In the genomic region with DNA sequence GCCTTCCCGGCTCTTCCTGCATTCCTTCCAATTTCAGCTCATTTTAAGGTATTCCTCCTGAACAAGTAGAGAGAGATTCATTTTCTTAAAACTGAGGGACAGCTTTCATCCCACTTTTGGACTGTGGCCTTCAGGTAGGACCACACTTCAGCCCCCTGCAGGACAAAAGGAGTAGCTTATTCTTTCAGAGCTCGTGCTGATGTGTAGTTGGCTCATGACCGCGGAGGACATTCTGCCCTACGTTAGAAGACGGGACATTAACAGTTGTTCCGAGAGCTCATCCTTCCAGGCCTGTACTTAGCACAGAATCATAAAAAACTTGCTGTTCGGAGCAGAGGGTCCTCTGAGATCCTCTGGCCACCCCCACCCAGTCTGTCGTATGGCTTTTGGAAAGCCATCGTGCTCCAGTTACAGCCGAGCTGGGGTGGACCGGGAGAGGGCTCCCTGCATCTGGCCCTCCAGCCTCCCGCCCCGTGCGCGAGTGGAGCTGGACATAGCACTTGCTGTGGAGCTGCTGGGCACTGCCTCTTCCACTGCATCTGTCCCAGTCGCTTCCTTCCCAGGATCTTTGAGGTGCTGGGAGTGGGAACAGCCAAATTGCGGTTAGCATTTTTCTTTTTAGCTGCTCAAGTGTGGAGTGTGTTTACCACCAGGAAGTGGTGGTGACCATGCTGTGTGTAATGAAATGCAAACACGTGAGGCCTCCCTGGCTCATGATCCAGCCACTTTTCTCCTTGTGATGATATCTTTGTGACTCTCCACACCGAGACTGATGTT, we compare ENCODE assay signal across 16 cellular contexts.
DNase-seq lines count a peak whose midpoint lies in the region; ATAC-seq and TF ChIP-seq lines count a peak whose summit lies in the region.
"Had no signal": no experiment of that assay in that cellular context is flagged by ENCODE, and none has a peak within 500 bp of the region (broad histone marks: within the 10 kb centered on the region; RNA-seq: fewer than 3 reads in every experiment).

No MANE protein-coding gene starts in this region.

- ATAC-seq in HG02610 (IDR thresholded peaks at IDR 0.05; ENCODE audit: unreplicated experiment), result no peak
- ATAC-seq: effector memory CD8-positive, alpha-beta T cell; GM12878 had no signal

- TF ChIP-seq CTCF in LNCAP (IDR thresholded peaks at IDR 0.05), result peak; percentile 14; the same call in 1 of the 2 replicates
- peak; percentile 22 for TF ChIP-seq CTCF in epithelial cell of proximal tubule (conservative IDR thresholded peaks at IDR 0.05; ENCODE audit: low read depth, low read length)
- TF ChIP-seq CTCF in sigmoid colon (IDR thresholded peaks at IDR 0.05), result no peak

- no peaks in the 10 kb centered on the region for H3K9me3 Mint-ChIP-seq in activated CD4-positive, alpha-beta T cell treated with anti-CD3 and anti-CD28 coated beads, Interleukin-2, amount 10 ng/mL, durations not matched to agents 24 days and 14 days
- H3K9me3 Mint-ChIP-seq: activated naive CD4-positive, alpha-beta T cell treated with anti-CD3 and anti-CD28 coated beads, Interleukin-2, amount 50 U/mL, for 24 hours; effector memory CD8-positive, alpha-beta T cell; IgD-negative memory B cell; naive B cell had no signal

- peaks cover 0 to 8% (median 0%) of the 10 kb centered on the region in 4 donors for H3K4me1 ChIP-seq in sigmoid colon
- H3K4me1 ChIP-seq in SJCRH30, result no peaks in the 10 kb centered on the region

- DNase-seq in activated CD4-positive, alpha-beta T cell treated with anti-CD3 and anti-CD28 coated beads, Interleukin-2, amount 10 ng/mL, durations not matched to agents 24 days and 14 days, result no peak
- DNase-seq in activated CD4-positive, alpha-beta T cell treated with anti-CD3 and anti-CD28 coated beads, Interleukin-2, amount 50 U/mL, for 4 hours, result no peak
- DNase-seq in epithelial cell of proximal tubule (ENCODE audit: low read depth) (no peak), sigmoid colon (peak; percentile 43), SHP77 (lab: John Stamatoyannopoulos, UW) (no peak), SJCRH30 (no peak)
- DNase-seq: activated CD4-positive, alpha-beta T cell treated with anti-CD3 and anti-CD28 coated beads for 48 hours; effector memory CD8-positive, alpha-beta T cell; naive B cell; stimulated activated CD4-positive, alpha-beta T cell treated with anti-CD3 and anti-CD28 coated beads, Interleukin-2, amount 100 ng/mL, for 24 hours had no signal

- no peak overlapping the region for H3K4me3 Mint-ChIP-seq in activated CD4-positive, alpha-beta T cell treated with anti-CD3 and anti-CD28 coated beads, Interleukin-2, amount 10 ng/mL, durations not matched to agents 24 days and 14 days
- H3K4me3 Mint-ChIP-seq: activated naive CD4-positive, alpha-beta T cell treated with anti-CD3 and anti-CD28 coated beads, Interleukin-2, amount 50 U/mL, for 24 hours; effector memory CD8-positive, alpha-beta T cell; IgD-negative memory B cell; naive B cell had no signal

- peak overlapping the region; percentile 7 for H3K27ac Mint-ChIP-seq in activated CD4-positive, alpha-beta T cell treated with anti-CD3 and anti-CD28 coated beads, Interleukin-2, amount 10 ng/mL, durations not matched to agents 24 days and 14 days
- H3K27ac Mint-ChIP-seq: activated naive CD4-positive, alpha-beta T cell treated with anti-CD3 and anti-CD28 coated beads, Interleukin-2, amount 50 U/mL, for 24 hours had no signal

- no peak for TF ChIP-seq POLR2A in sigmoid colon (IDR thresholded peaks at IDR 0.05)

- H3K36me3 ChIP-seq in sigmoid colon, result peaks cover 0 to 7% (median 1%) of the 10 kb centered on the region in 4 donors
- H3K36me3 ChIP-seq in SJCRH30, result no peaks in the 10 kb centered on the region

- no peak for TF ChIP-seq EP300 in sigmoid colon (IDR thresholded peaks at IDR 0.05)

- no peaks in the 10 kb centered on the region for H3K27me3 Mint-ChIP-seq in activated CD4-positive, alpha-beta T cell treated with anti-CD3 and anti-CD28 coated beads, Interleukin-2, amount 10 ng/mL, durations not matched to agents 24 days and 14 days
- H3K27me3 Mint-ChIP-seq: activated naive CD4-positive, alpha-beta T cell treated with anti-CD3 and anti-CD28 coated beads, Interleukin-2, amount 50 U/mL, for 24 hours; effector memory CD8-positive, alpha-beta T cell; IgD-negative memory B cell; naive B cell had no signal

- no peaks in the 10 kb centered on the region for H3K4me1 Mint-ChIP-seq in activated CD4-positive, alpha-beta T cell treated with anti-CD3 and anti-CD28 coated beads, Interleukin-2, amount 10 ng/mL, durations not matched to agents 24 days and 14 days

- peaks cover 5% of the 10 kb centered on the region for H3K36me3 Mint-ChIP-seq in activated CD4-positive, alpha-beta T cell treated with anti-CD3 and anti-CD28 coated beads, Interleukin-2, amount 10 ng/mL, durations not matched to agents 24 days and 14 days (ENCODE audit: low read depth)

- H3K27ac ChIP-seq in sigmoid colon (no peak overlapping the region), SJCRH30 (no peak overlapping the region)
- H3K27ac ChIP-seq: C4-2B had no signal

- H3K4me3 ChIP-seq in epithelial cell of proximal tubule (ENCODE audit: low read depth, low read length) (no peak overlapping the region), sigmoid colon (no peak overlapping the region), SJCRH30 (no peak overlapping the region)
- H3K4me3 ChIP-seq: GM12878 had no signal

- intact Hi-C loops in activated CD4-positive, alpha-beta T cell treated with anti-CD3 and anti-CD28 coated beads, Interleukin-2, amount 10 ng/mL, durations not matched to agents 24 days and 14 days (cut with micrococcal nuclease), result no loop called here
- intact Hi-C loops in sigmoid colon (cut with DNase I), result no loop called here

- 86 to 89% methylated on average over 20 of the region's 20 CpGs for WGBS in sigmoid colon, 2 donors

- H3K27me3 ChIP-seq in sigmoid colon, result no peaks in the 10 kb centered on the region
- no peaks in the 10 kb centered on the region for H3K27me3 ChIP-seq in SJCRH30

- H3K9me3 ChIP-seq in sigmoid colon, result no peaks in the 10 kb centered on the region
- H3K9me3 ChIP-seq in SJCRH30 (replicated peaks), result no peaks in the 10 kb centered on the region

Comparison
In these comparisons a context has a peak if more than half of its experiments do, and no peak if none do; other contexts are left out.
1. CTCF ChIP-seq: peak in LNCAP (single experiment) and epithelial cell of proximal tubule (single experiment); none in sigmoid colon (0 of 4).